In the genomic region with DNA sequence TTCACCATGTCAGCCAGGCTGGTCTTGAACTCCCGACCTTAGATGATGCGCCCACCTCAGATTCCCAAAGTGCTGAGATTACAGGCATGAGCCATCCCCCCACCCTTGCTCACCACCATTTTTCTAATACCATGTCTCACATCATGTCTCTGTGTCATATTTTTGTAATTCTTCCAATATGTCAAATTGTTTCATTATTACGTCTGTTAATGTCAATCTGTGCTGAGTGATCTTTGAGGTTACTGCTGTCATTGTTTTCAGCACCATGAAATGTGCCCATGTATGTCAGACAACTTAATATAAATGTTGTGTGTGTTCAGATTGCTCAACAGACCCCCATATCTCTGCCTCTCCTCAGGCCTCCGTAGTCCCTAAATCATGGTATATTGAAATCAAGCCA, we compare ENCODE assay signal across 19 cellular contexts.
"Had no signal": no experiment of that assay in that cellular context is flagged by ENCODE, and none has a peak within 500 bp of the region (broad histone marks: within the 10 kb centered on the region; RNA-seq: fewer than 3 reads in every experiment).

No MANE protein-coding gene starts in this region.

- H3K27me3 ChIP-seq: neural progenitor cell, neutrophil, ovary, pancreas, right atrium auricular region, right lobe of liver, sigmoid colon, spleen had no signal

- H3K4me3 ChIP-seq: neural progenitor cell, ovary, pancreas, prostate gland, psoas muscle, right atrium auricular region, right lobe of liver, sigmoid colon, skin epidermis, smooth muscle cell, spleen had no signal

- H3K4me2 ChIP-seq: neural progenitor cell, smooth muscle cell had no signal

- H3K9me3 ChIP-seq: neutrophil, ovary, pancreas, prostate gland, psoas muscle, right atrium auricular region, right lobe of liver, sigmoid colon, spleen had no signal

- H2AFZ ChIP-seq: neural progenitor cell, parathyroid adenoma had no signal

- ATAC-seq: naive thymus-derived CD4-positive, alpha-beta T cell; naive thymus-derived CD8-positive, alpha-beta T cell; natural killer cell; natural killer cell treated with Interleukin-12 subunit alpha and Interleukin-12 subunit beta and Interleukin-15 and Interleukin-18, amount 100 ng/mL, for 72 hours; pancreas; psoas muscle; right cardiac atrium; right lobe of liver; sciatic nerve had no signal

- H3K36me3 ChIP-seq: neural progenitor cell, neutrophil, ovary, pancreas, prostate gland, right atrium auricular region, right lobe of liver, sigmoid colon, spleen had no signal

- H3K79me2 ChIP-seq: parathyroid adenoma had no signal

- H3K9ac ChIP-seq: neural progenitor cell, parathyroid adenoma had no signal

- H3K27ac ChIP-seq: neural progenitor cell, neutrophil, ovary, pancreas, parathyroid adenoma, prostate gland, psoas muscle, right atrium auricular region, right lobe of liver, sigmoid colon, skin epidermis, spleen had no signal
